ENCODE assay signal across 12 cellular contexts in the genomic region with DNA sequence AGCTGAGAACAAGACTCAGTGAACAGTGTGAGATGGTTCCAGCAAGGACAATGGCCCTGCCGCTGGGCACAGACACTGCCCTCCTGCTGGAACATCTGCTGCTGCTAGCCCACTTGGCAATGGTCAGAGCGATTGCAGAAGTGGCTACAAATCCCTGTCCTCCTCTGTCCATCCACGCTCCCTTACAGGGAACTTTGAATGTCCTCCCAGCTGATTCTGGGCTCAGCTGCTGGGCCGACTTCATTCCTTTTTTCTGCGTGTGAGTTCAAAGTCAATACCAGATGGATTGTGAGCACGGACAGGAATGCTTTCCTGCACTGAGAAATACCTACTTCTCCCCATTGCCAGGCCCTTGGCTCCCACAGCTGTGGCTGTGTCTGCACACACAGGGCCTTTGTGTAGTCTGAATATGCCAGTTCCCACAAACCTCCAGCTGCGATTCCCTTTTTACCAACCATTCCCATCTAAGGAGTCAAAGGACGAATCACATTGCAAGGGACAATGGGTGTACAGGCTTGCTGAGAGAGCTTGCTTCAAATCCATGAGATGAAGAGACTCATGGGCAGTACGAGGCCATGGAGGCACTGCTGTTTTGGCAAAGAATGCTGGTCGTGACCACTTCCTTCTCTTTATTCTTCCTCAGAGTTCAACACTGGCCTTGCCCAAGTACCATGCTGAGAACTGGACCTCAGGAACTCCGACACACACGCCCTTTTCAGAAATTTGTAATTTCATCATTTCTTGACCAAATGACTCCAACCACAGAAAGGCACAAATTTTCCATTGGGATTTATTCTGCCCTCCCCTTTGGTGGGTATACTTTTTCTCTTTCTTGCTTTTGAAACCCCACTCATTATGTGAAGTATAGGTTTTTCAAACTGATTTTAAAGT. TPM values are rescaled to one million over a fixed set of nuclear protein-coding genes. Genes with fewer than 3 reads are reported as not detected.
DNase-seq lines count a peak whose midpoint lies in the region; ATAC-seq and TF ChIP-seq lines count a peak whose summit lies in the region.
"Had no signal": no experiment of that assay in that cellular context is flagged by ENCODE, and none has a peak within 500 bp of the region (broad histone marks: within the 10 kb centered on the region; RNA-seq: fewer than 3 reads in every experiment).

No MANE protein-coding gene starts in this region.

- 84 to 89% (median 87%) methylated on average over 12 of the region's 12 CpGs for WGBS in heart left ventricle, 4 donors

- no peak overlapping the region for H3K27ac Mint-ChIP-seq in stimulated activated effector memory CD8-positive, alpha-beta T cell treated with anti-CD3 and anti-CD28 coated beads, Interleukin-12 subunit alpha, Interleukin-12 subunit beta, amount 100 ng/mL, for 72 hours

- H3K9me3 Mint-ChIP-seq in stimulated activated effector memory CD8-positive, alpha-beta T cell treated with anti-CD3 and anti-CD28 coated beads, Interleukin-12 subunit alpha, Interleukin-12 subunit beta, amount 100 ng/mL, for 72 hours: no peaks in the 10 kb centered on the region

- H2AFZ ChIP-seq in osteoblast (ENCODE audit: low read length): peak overlapping the region; percentile 9

- H3K4me3 ChIP-seq in heart left ventricle (no peak overlapping the region), osteoblast (ENCODE audit: insufficient read depth, low read length) (no peak overlapping the region), HAP-1 (no peak overlapping the region)
- H3K4me3 ChIP-seq: GM12878 had no signal

- no peak overlapping the region for H3K4me3 Mint-ChIP-seq in stimulated activated effector memory CD8-positive, alpha-beta T cell treated with anti-CD3 and anti-CD28 coated beads, Interleukin-12 subunit alpha, Interleukin-12 subunit beta, amount 100 ng/mL, for 72 hours

- H3K36me3 ChIP-seq in heart left ventricle (no peaks in the 10 kb centered on the region), osteoblast (ENCODE audit: insufficient read depth, low read length) (no peaks in the 10 kb centered on the region), HAP-1 (replicated peaks) (no peaks in the 10 kb centered on the region)

- TF ChIP-seq POLR2A in heart left ventricle (IDR thresholded peaks at IDR 0.05): no peak

- H3K4me2 ChIP-seq in osteoblast (ENCODE audit: insufficient read depth, low read length): peak overlapping the region; percentile 76

- no peaks in the 10 kb centered on the region for H3K9me3 ChIP-seq in heart left ventricle
- no peaks in the 10 kb centered on the region for H3K9me3 ChIP-seq in osteoblast (ENCODE audit: low read depth, low read length)
- H3K9me3 ChIP-seq in HAP-1: no peaks in the 10 kb centered on the region

- no peak for DNase-seq in heart left ventricle
- no peak for DNase-seq in cardiac septum (ENCODE audit: low spot score)
- DNase-seq in foreskin melanocyte: peak; percentile 80
- no peak for DNase-seq in osteoblast (ENCODE audit: insufficient read length, low spot score, missing footprints)
- no peak for DNase-seq in stimulated activated effector memory CD8-positive, alpha-beta T cell treated with anti-CD3 and anti-CD28 coated beads, Interleukin-12 subunit alpha, Interleukin-12 subunit beta, amount 100 ng/mL, for 72 hours (ENCODE audit: low spot score in 2 of 2)
- no peak for DNase-seq in stimulated activated CD4-positive, alpha-beta T cell treated with anti-CD3 and anti-CD28 coated beads, Interleukin-4, amount 100 ng/mL, for 1 hour
- DNase-seq in HAP-1 (ENCODE audit: low spot score in 2 of 2): no peak
- no peak for DNase-seq in SW 1271 (lab: John Stamatoyannopoulos, UW)
- DNase-seq: activated T-cell treated with anti-CD3 and anti-CD28 coated beads, Interleukin-2, amount 50 U/mL, for 48 hours; NCI-H2081 had no signal

- in situ Hi-C loops in HAP-1 (cut with MboI; ENCODE audit: low sequenced_read_pairs): no loop called here

- no peaks in the 10 kb centered on the region for H3K79me2 ChIP-seq in osteoblast (ENCODE audit: insufficient read depth, low read length)

- H3K27me3 ChIP-seq in heart left ventricle (no peaks in the 10 kb centered on the region), osteoblast (ENCODE audit: insufficient read depth, low read length) (no peaks in the 10 kb centered on the region), HAP-1 (ENCODE audit: low read depth) (no peaks in the 10 kb centered on the region)

- intact Hi-C loops in heart left ventricle (cut with DNase I): loop anchor here in 9 of 10 donors (2.0 to 10.0 kb wide), 13 partner anchors 32 to 262 kb away; no protein-coding TSS in a partner anchor
- intact Hi-C loops in cardiac septum (cut with DNase I): loop anchor here (5.0 kb wide), 4 partner anchors 41 to 266 kb away; no protein-coding TSS in a partner anchor

- H4K20me1 ChIP-seq in osteoblast (ENCODE audit: insufficient read depth, low read length): no peaks in the 10 kb centered on the region

- H3K4me1 ChIP-seq in heart left ventricle: peaks cover 0 to 41% (median 8%) of the 10 kb centered on the region in 12 donors
- peaks cover 69% of the 10 kb centered on the region for H3K4me1 ChIP-seq in osteoblast (ENCODE audit: insufficient read depth, low read length)
- peaks cover 57% of the 10 kb centered on the region for H3K4me1 ChIP-seq in HAP-1

- H3K27ac ChIP-seq in heart left ventricle: peak overlapping the region in 9 of 12 donors; percentile 18 to 80 (median 47)
- H3K27ac ChIP-seq in osteoblast (ENCODE audit: low read depth, low read length): peak overlapping the region; percentile 97
- H3K27ac ChIP-seq: HL-60 had no signal

- H3K4me1 Mint-ChIP-seq in stimulated activated effector memory CD8-positive, alpha-beta T cell treated with anti-CD3 and anti-CD28 coated beads, Interleukin-12 subunit alpha, Interleukin-12 subunit beta, amount 100 ng/mL, for 72 hours: no peaks in the 10 kb centered on the region

- peak in 2 of 4 donors; percentile 16 to 22 for ATAC-seq in heart left ventricle
- no peak for ATAC-seq in stimulated activated effector memory CD8-positive, alpha-beta T cell treated with anti-CD3 and anti-CD28 coated beads, Interleukin-12 subunit alpha, Interleukin-12 subunit beta, amount 100 ng/mL, for 72 hours

- no peaks in the 10 kb centered on the region for H3K36me3 Mint-ChIP-seq in stimulated activated effector memory CD8-positive, alpha-beta T cell treated with anti-CD3 and anti-CD28 coated beads, Interleukin-12 subunit alpha, Interleukin-12 subunit beta, amount 100 ng/mL, for 72 hours

- TF ChIP-seq CTCF in heart left ventricle (IDR thresholded peaks at IDR 0.05): no peak
- TF ChIP-seq CTCF in osteoblast (IDR thresholded peaks at IDR 0.05; ENCODE audit: extremely low read depth, low read depth, low read length): no peak

RNA-seq across cellular contexts. Expression of a gene that starts 44.2 kb away (rescaled TPM):
- total RNA-seq in heart left ventricle (10 to 100 TPM; 12.3 to 17.8 (median 14.9) TPM), cardiac septum (13.2 TPM), osteoblast (43.6 and 64.8 TPM in 2 replicates)
- polyA plus RNA-seq in heart left ventricle: 10 to 100 TPM; 15.4 to 26.0 TPM
